In genomic region chr10:127694580-127695193, GRCh38 we compare ENCODE assay signal across 9 cellular contexts. TPM values are rescaled to one million over a fixed set of nuclear protein-coding genes. Genes with fewer than 3 reads are reported as not detected.
DNase-seq lines count a peak whose midpoint lies in the region; ATAC-seq, FAIRE-seq and TF ChIP-seq lines count a peak whose summit lies in the region.
"Had no signal": no experiment of that assay in that cellular context is flagged by ENCODE, and none has a peak within 500 bp of the region (broad histone marks: within the 10 kb centered on the region; RNA-seq: fewer than 3 reads in every experiment).

No MANE protein-coding gene starts in this region.

- intact Hi-C loops in activated CD4-positive, alpha-beta T cell treated with anti-CD3 and anti-CD28 coated beads for 36 hours (cut with DNase I, micrococcal nuclease), result no loop called here
- intact Hi-C loops in endothelial cell of umbilical vein (cut with micrococcal nuclease), result loop anchor here (2.0 kb wide), 1 partner anchor 130 kb away; no protein-coding TSS in a partner anchor
- intact Hi-C loops in stomach (cut with DNase I; ENCODE audit: low total_unique reads), result no loop called here

- POLR2A ChIA-PET in activated CD4-positive, alpha-beta T cell treated with anti-CD3 and anti-CD28 coated beads for 36 hours (lab: Charles Lee), result no interaction called here
- POLR2A ChIA-PET in endothelial cell of umbilical vein (lab: Charles Lee), result no interaction called here

- H3K4me2 ChIP-seq in endothelial cell of umbilical vein (ENCODE audit: insufficient read depth, low read length), result no peak overlapping the region

- CTCF ChIA-PET in activated CD4-positive, alpha-beta T cell treated with anti-CD3 and anti-CD28 coated beads for 36 hours (lab: Charles Lee), result interaction anchor here (0.6 to 1.0 kb wide), 6 partner anchors 27 to 473 kb away, joined by 3 to 6 read pairs (median 3); no protein-coding TSS in a partner anchor
- CTCF ChIA-PET in endothelial cell of umbilical vein (lab: Charles Lee), result interaction anchor here (0.5 to 2.4 kb wide), 4 partner anchors 12 to 25 kb away, joined by 3 to 11 read pairs (median 4); no protein-coding TSS in a partner anchor

- H3K36me3 ChIP-seq in endothelial cell of umbilical vein (ENCODE audit: control insufficient read depth in 2 of 2, extremely low read depth in 1 of 2, insufficient read depth in 2 of 2, low read length in 2 of 2), result no peaks in the 10 kb centered on the region
- no peaks in the 10 kb centered on the region for H3K36me3 ChIP-seq in stomach
- H3K36me3 ChIP-seq: adrenal gland had no signal

- DNase-seq in activated CD4-positive, alpha-beta T cell treated with anti-CD3 and anti-CD28 coated beads for 36 hours, result peak; percentile 80
- DNase-seq in activated CD4-positive, alpha-beta T cell treated with anti-CD3 and anti-CD28 coated beads, Interleukin-2, amount 50 U/mL, for 4 hours, result no peak
- DNase-seq in OCI-M1 (lab: John Stamatoyannopoulos, UW), result peak; percentile 76
- DNase-seq in endothelial cell of umbilical vein (ENCODE audit: low read depth, low spot score), result peak; percentile 25
- peak; percentile 53 for DNase-seq in stimulated activated naive CD8-positive, alpha-beta T cell treated with anti-CD3 and anti-CD28 coated beads, Interleukin-15, Interleukin-2, amounts not matched to agents 100 U/mL and 50 U/mL, for 24 hours
- no peak for DNase-seq in stomach

- dilution Hi-C loops in endothelial cell of umbilical vein (cut with MboI; ENCODE audit: extremely low pct_ligation_motif_present, low sequenced_read_pairs), result no loop called here

- no peaks in the 10 kb centered on the region for H3K79me2 ChIP-seq in endothelial cell of umbilical vein (ENCODE audit: control insufficient read depth, insufficient read depth, low read length)

- H3K27ac Mint-ChIP-seq in activated CD4-positive, alpha-beta T cell treated with anti-CD3 and anti-CD28 coated beads for 36 hours, result no peak overlapping the region

- TF ChIP-seq POLR2A in endothelial cell of umbilical vein (IDR thresholded peaks at IDR 0.05; ENCODE audit: low read depth, low read length) (no peak), stomach (IDR thresholded peaks at IDR 0.05) (no peak)

- no peak overlapping the region for H3K4me3 ChIP-seq in endothelial cell of umbilical vein (replicated peaks in 1 of 3; ENCODE audit: insufficient read depth in 1 of 3, low read depth in 1 of 3, low read length in 3 of 3)
- no peak overlapping the region for H3K4me3 ChIP-seq in stomach
- H3K4me3 ChIP-seq: adrenal gland had no signal

- no TSS peak for BruUV-seq in endothelial cell of umbilical vein (replicated peaks; lab: Mats Ljungman, UMichigan)

- peak; percentile 37 for FAIRE-seq in endothelial cell of umbilical vein (lab: Jason Lieb, UNC)

- peaks cover 2% of the 10 kb centered on the region for H3K27me3 Mint-ChIP-seq in activated CD4-positive, alpha-beta T cell treated with anti-CD3 and anti-CD28 coated beads for 36 hours

- H3K9me3 ChIP-seq in endothelial cell of umbilical vein (replicated peaks; ENCODE audit: control insufficient read depth, insufficient read depth, low read length), result no peaks in the 10 kb centered on the region
- peaks cover 0 to 4% (median 0%) of the 10 kb centered on the region in 4 donors for H3K9me3 ChIP-seq in stomach
- H3K9me3 ChIP-seq: adrenal gland had no signal

- WGBS in stomach, 5 donors, result 35 to 46% (median 39%) methylated on average over 8 of the region's 8 CpGs

- H4K20me1 ChIP-seq in endothelial cell of umbilical vein (replicated peaks; ENCODE audit: control insufficient read depth, extremely low read depth, insufficient read depth, low read length), result no peaks in the 10 kb centered on the region

- no peaks in the 10 kb centered on the region for H3K36me3 Mint-ChIP-seq in activated CD4-positive, alpha-beta T cell treated with anti-CD3 and anti-CD28 coated beads for 36 hours (ENCODE audit: low read depth)

- H3K4me1 ChIP-seq in endothelial cell of umbilical vein (ENCODE audit: control insufficient read depth, extremely low read depth, insufficient read depth, low read length) (no peaks in the 10 kb centered on the region), stomach (no peaks in the 10 kb centered on the region)
- H3K4me1 ChIP-seq: adrenal gland had no signal

- TF ChIP-seq CTCF in endothelial cell of umbilical vein (IDR thresholded peaks at IDR 0.05; ENCODE audit: extremely low read depth in 1 of 2, insufficient read depth in 1 of 2, low read depth in 1 of 2, low read length in 2 of 2), result peak; percentile 62 to 74
- no peak for TF ChIP-seq CTCF in stomach (IDR thresholded peaks at IDR 0.05)

- peak; percentile 39 for ATAC-seq in activated CD4-positive, alpha-beta T cell treated with anti-CD3 and anti-CD28 coated beads for 36 hours
- peak; percentile 52 for ATAC-seq in HG02852 (IDR thresholded peaks at IDR 0.05; ENCODE audit: unreplicated experiment)
- ATAC-seq in stimulated activated naive CD8-positive, alpha-beta T cell treated with anti-CD3 and anti-CD28 coated beads, Interleukin-15, Interleukin-2, amounts not matched to agents 100 U/mL and 50 U/mL, for 24 hours, result no peak
- ATAC-seq in GM21381 (IDR thresholded peaks at IDR 0.05; ENCODE audit: unreplicated experiment), result no peak

- no peak overlapping the region for H2AFZ ChIP-seq in endothelial cell of umbilical vein (ENCODE audit: low read depth, low read length)

- no peak for TF ChIP-seq EP300 in stomach (IDR thresholded peaks at IDR 0.05)

- H3K27ac ChIP-seq in endothelial cell of umbilical vein (ENCODE audit: insufficient read depth, low read depth, low read length) (no peak overlapping the region), stomach (no peak overlapping the region)
- H3K27ac ChIP-seq: adrenal gland had no signal

- no peak overlapping the region for H3K4me3 Mint-ChIP-seq in activated CD4-positive, alpha-beta T cell treated with anti-CD3 and anti-CD28 coated beads for 36 hours

- no peaks in the 10 kb centered on the region for H3K9me3 Mint-ChIP-seq in activated CD4-positive, alpha-beta T cell treated with anti-CD3 and anti-CD28 coated beads for 36 hours (ENCODE audit: low read depth)

- no peaks in the 10 kb centered on the region for H3K27me3 ChIP-seq in endothelial cell of umbilical vein (ENCODE audit: control insufficient read depth in 2 of 2, insufficient read depth in 2 of 2, low read length in 2 of 2)
- peaks cover 0 to 8% (median 0%) of the 10 kb centered on the region in 3 donors for H3K27me3 ChIP-seq in stomach
- H3K27me3 ChIP-seq: adrenal gland had no signal

- no peak overlapping the region for H3K9ac ChIP-seq in endothelial cell of umbilical vein (replicated peaks; ENCODE audit: extremely low read depth, insufficient read depth, low read length)

- no peaks in the 10 kb centered on the region for H3K9me1 ChIP-seq in endothelial cell of umbilical vein (replicated peaks; ENCODE audit: control insufficient read depth, extremely low read depth, insufficient read depth, low read length)

- H3K4me1 Mint-ChIP-seq in activated CD4-positive, alpha-beta T cell treated with anti-CD3 and anti-CD28 coated beads for 36 hours, result no peaks in the 10 kb centered on the region

TF ChIP-seq in endothelial cell of umbilical vein, 7 proteins besides CTCF, POLR2A, EP300 and RAD21:
- TF ChIP-seq FOS (IDR thresholded peaks at IDR 0.05; ENCODE audit: borderline replicate concordance, insufficient read depth, low read length) (no peak), MAX (IDR thresholded peaks at IDR 0.05; ENCODE audit: insufficient read depth, insufficient read length) (no peak), EZH2 (IDR thresholded peaks at IDR 0.05; ENCODE audit: borderline replicate concordance, low read depth, low read length, severe bottlenecking) (no peak), MYC (IDR thresholded peaks at IDR 0.05; ENCODE audit: low read depth, low read length) (no peak), POLR2AphosphoS5 (IDR thresholded peaks at IDR 0.05; ENCODE audit: insufficient read depth, low read depth, low read length) (no peak)

RNA-seq across cellular contexts. Expression of gene FOXI2, which starts 42.3 kb away (rescaled TPM):
- total RNA-seq in activated CD4-positive, alpha-beta T cell treated with anti-CD3 and anti-CD28 coated beads for 36 hours, result not detected
- total RNA-seq in endothelial cell of umbilical vein, result not detected in 2 replicates
- not detected in 2 replicates for polyA plus RNA-seq in endothelial cell of umbilical vein
- not detected in 2 replicates for polyA plus RNA-seq in endothelial cell of umbilical vein (2011; cell fraction: cytosol; rRNA removed)
- polyA plus RNA-seq in endothelial cell of umbilical vein (2011; cell fraction: nucleus; rRNA removed), result not detected in 2 replicates
- polyA plus RNA-seq in endothelial cell of umbilical vein (2012), result not detected in 2 replicates
- not detected in 2 replicates for polyA minus RNA-seq in endothelial cell of umbilical vein
- not detected for polyA minus RNA-seq in endothelial cell of umbilical vein (2011; cell fraction: cytosol; rRNA and poly(A)+ RNA removed)
- not detected in 2 replicates for polyA minus RNA-seq in endothelial cell of umbilical vein (2011; cell fraction: nucleus; rRNA and poly(A)+ RNA removed)
- total RNA-seq in stomach, result under 1 TPM in 2 of 5 donors, not detected in 3; 0.18 to 0.43 TPM
- polyA plus RNA-seq in stomach, result under 1 TPM; 0.06 to 0.15 (median 0.13) TPM
- total RNA-seq: adrenal gland had no signal

Comparison
In these comparisons a context has a peak if more than half of its experiments do, and no peak if none do; other contexts are left out.
1. DNase-seq: peak in activated CD4-positive, alpha-beta T cell treated with anti-CD3 and anti-CD28 coated beads for 36 hours (single experiment), OCI-M1 (single experiment), endothelial cell of umbilical vein (single experiment) and stimulated activated naive CD8-positive, alpha-beta T cell treated with anti-CD3 and anti-CD28 coated beads, Interleukin-15, Interleukin-2, amounts not matched to agents 100 U/mL and 50 U/mL, for 24 hours (single experiment); none in activated CD4-positive, alpha-beta T cell treated with anti-CD3 and anti-CD28 coated beads, Interleukin-2, amount 50 U/mL, for 4 hours (0 of 2) and stomach (single experiment).
2. ATAC-seq: peak in activated CD4-positive, alpha-beta T cell treated with anti-CD3 and anti-CD28 coated beads for 36 hours (single experiment) and HG02852 (single experiment); none in stimulated activated naive CD8-positive, alpha-beta T cell treated with anti-CD3 and anti-CD28 coated beads, Interleukin-15, Interleukin-2, amounts not matched to agents 100 U/mL and 50 U/mL, for 24 hours (single experiment) and GM21381 (single experiment).
3. CTCF ChIP-seq: peak in endothelial cell of umbilical vein (2 of 2); none in stomach (0 of 7).